In the genomic region with DNA sequence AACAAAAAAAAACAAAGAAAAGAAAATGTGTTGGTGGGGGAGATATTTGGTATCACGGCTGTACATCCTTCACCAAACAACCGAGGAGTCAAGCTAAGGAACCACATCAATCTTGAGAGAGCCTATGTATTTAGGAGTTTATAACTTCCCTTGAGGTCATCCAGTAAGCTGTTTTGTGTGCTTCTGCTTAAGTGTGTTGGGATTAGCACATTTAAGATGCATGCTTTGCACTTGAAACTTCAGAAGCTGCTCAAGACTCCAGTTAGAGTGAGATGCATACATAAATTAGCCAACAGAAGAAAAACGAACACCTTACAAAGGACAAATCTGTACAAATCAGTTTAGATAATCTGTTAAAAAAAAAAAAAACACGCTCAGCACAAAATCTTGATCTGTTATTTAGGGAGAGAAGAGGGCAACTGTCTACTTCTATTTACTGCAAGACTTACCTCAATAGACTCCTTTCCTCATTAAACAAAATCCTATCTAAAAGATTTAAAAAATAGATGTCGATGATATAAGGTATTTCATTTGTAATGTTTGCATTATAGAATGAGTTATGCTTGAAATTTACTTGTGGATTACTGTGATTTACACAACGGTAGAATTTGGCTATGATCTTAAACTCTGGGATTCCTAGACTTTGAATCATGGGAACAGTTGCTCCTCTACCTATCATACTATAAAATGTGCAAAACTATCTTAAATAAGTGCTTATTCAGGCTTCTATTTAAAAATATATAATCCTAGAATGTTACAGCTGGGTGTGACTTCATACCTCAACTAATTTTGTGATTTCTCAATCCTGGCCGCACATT, we compare ENCODE assay signal across 24 cellular contexts.
"Had no signal": no experiment of that assay in that cellular context is flagged by ENCODE, and none has a peak within 500 bp of the region (broad histone marks: within the 10 kb centered on the region; RNA-seq: fewer than 3 reads in every experiment).

No MANE protein-coding gene starts in this region.

- ATAC-seq: activated CD4-positive, alpha-beta T cell treated with anti-CD3 and anti-CD28 coated beads for 36 hours; heart right ventricle; natural killer cell treated with Interleukin-12 subunit alpha and Interleukin-12 subunit beta and Interleukin-15 and Interleukin-18, amount 100 ng/mL, for 72 hours; stimulated activated naive B cell treated with anti-CD40 and anti-IgM and Interleukin-4, amounts not matched to agents 10 μg/mL and 1 μg/mL and 100 μg/mL, for 72 hours had no signal

- H3K4me1 Mint-ChIP-seq: activated CD4-positive, alpha-beta T cell treated with anti-CD3 and anti-CD28 coated beads for 36 hours; activated naive CD4-positive, alpha-beta T cell treated with anti-CD3 and anti-CD28 coated beads, Interleukin-2, amount 10 ng/mL, durations not matched to agents 7 days and 5 days; stimulated activated naive B cell treated with anti-CD40 and anti-IgM and Interleukin-4, amounts not matched to agents 10 μg/mL and 1 μg/mL and 100 μg/mL, for 72 hours had no signal

- H3K4me2 ChIP-seq: smooth muscle cell had no signal

- H3K4me3 Mint-ChIP-seq: activated CD4-positive, alpha-beta T cell treated with anti-CD3 and anti-CD28 coated beads for 36 hours; activated naive CD4-positive, alpha-beta T cell treated with anti-CD3 and anti-CD28 coated beads, Interleukin-2, amount 10 ng/mL, durations not matched to agents 7 days and 5 days; natural killer cell treated with Interleukin-12 subunit alpha and Interleukin-12 subunit beta and Interleukin-15 and Interleukin-18, amount 100 ng/mL, for 72 hours; stimulated activated naive B cell treated with anti-CD40 and anti-IgM and Interleukin-4, amounts not matched to agents 10 μg/mL and 1 μg/mL and 100 μg/mL, for 72 hours had no signal

- H3K4me1 ChIP-seq: colonic mucosa, lower lobe of right lung had no signal

- DNase-seq: activated CD4-positive, alpha-beta T cell treated with anti-CD3 and anti-CD28 coated beads for 36 hours; activated CD4-positive, CD25-positive, alpha-beta regulatory T cell; activated CD8-positive, alpha-beta memory T cell treated with anti-CD3 and anti-CD28 coated beads, Interleukin-2, amount 50 U/mL, for 4 hours; activated gamma-delta T cell; activated naive CD4-positive, alpha-beta T cell treated with anti-CD3 and anti-CD28 coated beads, Interleukin-2, amount 10 ng/mL, durations not matched to agents 7 days and 5 days; activated T-cell treated with anti-CD3 and anti-CD28 coated beads, Interleukin-2, amount 50 U/mL, for 1 hour; colonic mucosa; effector CD8-positive, alpha-beta T cell; esophagus squamous epithelium; foreskin melanocyte; heart right ventricle; kidney glomerular epithelial cell; lower lobe of right lung; mesenchymal stem cell; sigmoid colon; stimulated activated CD4-positive, alpha-beta T cell treated with anti-CD3 and anti-CD28 coated beads, Interleukin-1b, Interleukin-23, amount 100 ng/mL, for 48 hours; stimulated activated naive B cell treated with anti-CD40 and anti-IgM and Interleukin-4, amounts not matched to agents 10 μg/mL and 1 μg/mL and 100 μg/mL, for 72 hours; stomach; tibial artery had no signal

- H3K27me3 ChIP-seq: colonic mucosa, esophagus squamous epithelium, heart right ventricle, sigmoid colon, stomach, tibial artery had no signal

- H3K36me3 Mint-ChIP-seq: stimulated activated naive B cell treated with anti-CD40 and anti-IgM and Interleukin-4, amounts not matched to agents 10 μg/mL and 1 μg/mL and 100 μg/mL, for 72 hours had no signal

- H3K9me3 ChIP-seq: colonic mucosa, esophagus squamous epithelium, heart right ventricle, lower lobe of right lung, sigmoid colon, stomach, tibial artery had no signal

- H3K27ac ChIP-seq: colonic mucosa, epithelial cell of prostate, esophagus squamous epithelium, heart right ventricle, lower lobe of right lung, sigmoid colon, stomach, tibial artery had no signal

- FAIRE-seq: endometrium had no signal

- H3K27me3 Mint-ChIP-seq: activated CD4-positive, alpha-beta T cell treated with anti-CD3 and anti-CD28 coated beads for 36 hours; activated naive CD4-positive, alpha-beta T cell treated with anti-CD3 and anti-CD28 coated beads, Interleukin-2, amount 10 ng/mL, durations not matched to agents 7 days and 5 days; natural killer cell treated with Interleukin-12 subunit alpha and Interleukin-12 subunit beta and Interleukin-15 and Interleukin-18, amount 100 ng/mL, for 72 hours; progenitor cell of endocrine pancreas; stimulated activated naive B cell treated with anti-CD40 and anti-IgM and Interleukin-4, amounts not matched to agents 10 μg/mL and 1 μg/mL and 100 μg/mL, for 72 hours had no signal

- H3K27ac Mint-ChIP-seq: activated CD4-positive, alpha-beta T cell treated with anti-CD3 and anti-CD28 coated beads for 36 hours; activated naive CD4-positive, alpha-beta T cell treated with anti-CD3 and anti-CD28 coated beads, Interleukin-2, amount 10 ng/mL, durations not matched to agents 7 days and 5 days; natural killer cell treated with Interleukin-12 subunit alpha and Interleukin-12 subunit beta and Interleukin-15 and Interleukin-18, amount 100 ng/mL, for 72 hours; progenitor cell of endocrine pancreas; stimulated activated naive B cell treated with anti-CD40 and anti-IgM and Interleukin-4, amounts not matched to agents 10 μg/mL and 1 μg/mL and 100 μg/mL, for 72 hours had no signal

- H3K4me3 ChIP-seq: colonic mucosa, esophagus squamous epithelium, heart right ventricle, lower lobe of right lung, sigmoid colon, smooth muscle cell, stomach, tibial artery had no signal

- H3K9me3 Mint-ChIP-seq: activated naive CD4-positive, alpha-beta T cell treated with anti-CD3 and anti-CD28 coated beads, Interleukin-2, amount 10 ng/mL, durations not matched to agents 7 days and 5 days; natural killer cell treated with Interleukin-12 subunit alpha and Interleukin-12 subunit beta and Interleukin-15 and Interleukin-18, amount 100 ng/mL, for 72 hours; stimulated activated naive B cell treated with anti-CD40 and anti-IgM and Interleukin-4, amounts not matched to agents 10 μg/mL and 1 μg/mL and 100 μg/mL, for 72 hours had no signal
